In genomic region chr3:45762647-45763330, GRCh38 we compare ENCODE assay signal across 19 cellular contexts. TPM values are rescaled to one million over a fixed set of nuclear protein-coding genes. Genes with fewer than 3 reads are reported as not detected.
DNase-seq lines count a peak whose midpoint lies in the region; TF ChIP-seq lines count a peak whose summit lies in the region.
"Had no signal": no experiment of that assay in that cellular context is flagged by ENCODE, and none has a peak within 500 bp of the region (broad histone marks: within the 10 kb centered on the region; RNA-seq: fewer than 3 reads in every experiment).

No MANE protein-coding gene starts in this region.

- WGBS in endodermal cell (ENCODE audit: insufficient coverage in 1 of 2, insufficient read length in 1 of 2), 2 experiments = 88 to 90% methylated on average over 13 to 19 of the region's 19 CpGs
- WGBS in neuronal stem cell (ENCODE audit: extremely low coverage in 2 of 2, insufficient read length in 2 of 2, insufficient replicate concordance in 1 of 2), 2 donors = no CpG with 5 or more reads among the region's 19 CpGs

- H3K9ac ChIP-seq in endodermal cell (ENCODE audit: extremely low read depth, low read length, poor library complexity, severe bottlenecking) = no peak overlapping the region
- no peak overlapping the region for H3K9ac ChIP-seq in neuronal stem cell (ENCODE audit: low read depth, low read length, poor library complexity)
- H3K9ac ChIP-seq: BLaER1 had no signal

- H3K79me1 ChIP-seq in neuronal stem cell (ENCODE audit: low read depth, low read length) = no peaks in the 10 kb centered on the region

- H2BK15ac ChIP-seq in neuronal stem cell (ENCODE audit: low read length) = no peak overlapping the region

- no peak overlapping the region for H2AFZ ChIP-seq in neuronal stem cell (ENCODE audit: low read length)

- H3K27me3 ChIP-seq in right atrium auricular region = no peaks in the 10 kb centered on the region
- no peaks in the 10 kb centered on the region for H3K27me3 ChIP-seq in endodermal cell (ENCODE audit: control insufficient read depth, insufficient read depth, low read length, poor library complexity, severe bottlenecking)
- H3K27me3 ChIP-seq in neuronal stem cell (ENCODE audit: control insufficient read depth in 3 of 3, insufficient read depth in 3 of 3, low read depth in 1 of 3, low read length in 3 of 3) = peaks cover 0 to 5% (median 0%) of the 10 kb centered on the region in 3 experiments
- H3K27me3 ChIP-seq: BLaER1 had no signal

- H4K8ac ChIP-seq in neuronal stem cell (ENCODE audit: low read depth, low read length) = no peak overlapping the region

- H2BK5ac ChIP-seq in neuronal stem cell (ENCODE audit: low read length) = no peak overlapping the region

- no peaks in the 10 kb centered on the region for H3K36me3 ChIP-seq in right atrium auricular region
- no peaks in the 10 kb centered on the region for H3K36me3 ChIP-seq in endodermal cell (ENCODE audit: control insufficient read depth, insufficient read depth, low read length)
- H3K36me3 ChIP-seq in neuronal stem cell (replicated peaks in 1 of 2; ENCODE audit: control insufficient read depth in 2 of 2, insufficient read depth in 2 of 2, low read length in 2 of 2) = no peaks in the 10 kb centered on the region
- H3K36me3 ChIP-seq: BLaER1 had no signal

- intact Hi-C loops in cardiac septum (cut with DNase I) = loop anchor here (5.0 kb wide), 3 partner anchors 70 to 165 kb away; no protein-coding TSS in a partner anchor
- intact Hi-C loops in activated T-helper 1 cell treated with anti-CD3 and anti-CD28 coated beads, Interleukin-12 subunit alpha, Interleukin-12 subunit beta, Interleukin-2, Interleukin-4 antibody, amounts not matched to agents 30 ng/mL and 10 ng/mL and 1 ng/mL, durations not matched to agents 14 hours and 24 hours and 36 hours (cut with micrococcal nuclease) = no loop called here

- H3K4me3 Mint-ChIP-seq in endodermal cell (no peak overlapping the region), progenitor cell of endocrine pancreas (ENCODE audit: low read depth) (no peak overlapping the region)
- no peak overlapping the region for H3K4me3 Mint-ChIP-seq in activated T-helper 1 cell treated with anti-CD3 and anti-CD28 coated beads, Interleukin-12 subunit alpha, Interleukin-12 subunit beta, Interleukin-2, Interleukin-4 antibody, amounts not matched to agents 30 ng/mL and 10 ng/mL and 1 ng/mL, durations not matched to agents 14 hours and 24 hours and 36 hours
- no peak overlapping the region for H3K4me3 Mint-ChIP-seq in activated CD4-positive, alpha-beta memory T cell treated with anti-CD3 and anti-CD28 coated beads, Interleukin-2, amount 10 ng/mL, durations not matched to agents 7 days and 5 days
- H3K4me3 Mint-ChIP-seq: CD8-positive, alpha-beta memory T cell; GM23338 had no signal

- no peak overlapping the region for H4K91ac ChIP-seq in neuronal stem cell (ENCODE audit: low read depth, low read length, poor library complexity)

- TF ChIP-seq CTCF in right atrium auricular region (IDR thresholded peaks at IDR 0.05) = no peak
- TF ChIP-seq CTCF in endodermal cell (conservative IDR thresholded peaks at IDR 0.05) = no peak
- TF ChIP-seq CTCF in progenitor cell of endocrine pancreas (IDR thresholded peaks at IDR 0.05; ENCODE audit: unreplicated experiment) = no peak

- POLR2A ChIA-PET in activated CD4-positive, alpha-beta memory T cell treated with anti-CD3 and anti-CD28 coated beads, Interleukin-2, amount 10 ng/mL, durations not matched to agents 7 days and 5 days (lab: Charles Lee) = no interaction called here

- H3K23ac ChIP-seq in neuronal stem cell (ENCODE audit: low read depth, low read length, poor library complexity) = peak overlapping the region; percentile 11

- no peaks in the 10 kb centered on the region for H3K27me3 Mint-ChIP-seq in endodermal cell (ENCODE audit: insufficient read depth)
- peaks cover 12% of the 10 kb centered on the region for H3K27me3 Mint-ChIP-seq in activated T-helper 1 cell treated with anti-CD3 and anti-CD28 coated beads, Interleukin-12 subunit alpha, Interleukin-12 subunit beta, Interleukin-2, Interleukin-4 antibody, amounts not matched to agents 30 ng/mL and 10 ng/mL and 1 ng/mL, durations not matched to agents 14 hours and 24 hours and 36 hours (ENCODE audit: insufficient read depth)
- peaks cover 16% of the 10 kb centered on the region for H3K27me3 Mint-ChIP-seq in activated CD4-positive, alpha-beta memory T cell treated with anti-CD3 and anti-CD28 coated beads, Interleukin-2, amount 10 ng/mL, durations not matched to agents 7 days and 5 days
- peaks cover 8% of the 10 kb centered on the region for H3K27me3 Mint-ChIP-seq in progenitor cell of endocrine pancreas

- H3K14ac ChIP-seq in neuronal stem cell (ENCODE audit: low read length) = peak overlapping the region; percentile 12

- peaks cover 0 to 8% of the 10 kb centered on the region in 2 donors for H3K9me3 ChIP-seq in right atrium auricular region
- peaks cover 14% of the 10 kb centered on the region for H3K9me3 ChIP-seq in endodermal cell (ENCODE audit: control insufficient read depth, low read length)
- peaks cover 2 to 3% of the 10 kb centered on the region in 2 donors for H3K9me3 ChIP-seq in neuronal stem cell (replicated peaks in 1 of 2; ENCODE audit: control insufficient read depth in 2 of 2, insufficient read depth in 1 of 2, low read depth in 1 of 2, low read length in 2 of 2)
- H3K9me3 ChIP-seq: Caco-2 had no signal

- no peak overlapping the region for H2BK12ac ChIP-seq in neuronal stem cell (ENCODE audit: low read length)

- H2BK120ac ChIP-seq in neuronal stem cell (ENCODE audit: low read depth, low read length) = no peak overlapping the region

- H2AK5ac ChIP-seq in neuronal stem cell (ENCODE audit: low read depth, low read length) = no peak overlapping the region

- H3K27ac ChIP-seq in right atrium auricular region = no peak overlapping the region
- no peak overlapping the region for H3K27ac ChIP-seq in endodermal cell (ENCODE audit: low read depth, low read length)
- H3K27ac ChIP-seq in neuronal stem cell (replicated peaks; ENCODE audit: low read length) = no peak overlapping the region
- H3K27ac ChIP-seq: 22Rv1, BLaER1, HL-60 had no signal

- H3K4me1 Mint-ChIP-seq in endodermal cell (peaks cover 8% of the 10 kb centered on the region), progenitor cell of endocrine pancreas (ENCODE audit: low read depth) (peaks cover 1% of the 10 kb centered on the region)
- H3K4me1 Mint-ChIP-seq in activated T-helper 1 cell treated with anti-CD3 and anti-CD28 coated beads, Interleukin-12 subunit alpha, Interleukin-12 subunit beta, Interleukin-2, Interleukin-4 antibody, amounts not matched to agents 30 ng/mL and 10 ng/mL and 1 ng/mL, durations not matched to agents 14 hours and 24 hours and 36 hours (ENCODE audit: low read depth) = no peaks in the 10 kb centered on the region
- H3K4me1 Mint-ChIP-seq in activated CD4-positive, alpha-beta memory T cell treated with anti-CD3 and anti-CD28 coated beads, Interleukin-2, amount 10 ng/mL, durations not matched to agents 7 days and 5 days = no peaks in the 10 kb centered on the region

- no peak overlapping the region for H3K4ac ChIP-seq in neuronal stem cell (ENCODE audit: low read length)

- CTCF ChIA-PET in activated CD4-positive, alpha-beta memory T cell treated with anti-CD3 and anti-CD28 coated beads, Interleukin-2, amount 10 ng/mL, durations not matched to agents 7 days and 5 days (lab: Charles Lee) = interaction anchor here (0.9 to 5.1 kb wide), 8 partner anchors 65 to 316 kb away, joined by 3 to 60 read pairs (median 5); partner anchors contain the start of gene CXCR6

- H3K4me1 ChIP-seq in right atrium auricular region (no peaks in the 10 kb centered on the region), endodermal cell (ENCODE audit: control insufficient read depth, insufficient read depth, low read length) (no peaks in the 10 kb centered on the region), neuronal stem cell (ENCODE audit: control insufficient read depth in 2 of 2, insufficient read depth in 1 of 2, low read depth in 1 of 2, low read length in 2 of 2) (no peaks in the 10 kb centered on the region)

- DNase-seq in right atrium auricular region (ENCODE audit: low spot score) = peak; percentile 56
- DNase-seq in cardiac septum (ENCODE audit: low spot score) = no peak
- DNase-seq in endodermal cell = peak; percentile 43
- no peak for DNase-seq in neuronal stem cell (ENCODE audit: low spot score)
- DNase-seq in activated T-helper 1 cell treated with anti-CD3 and anti-CD28 coated beads, Interleukin-12 subunit alpha, Interleukin-12 subunit beta, Interleukin-2, Interleukin-4 antibody, amounts not matched to agents 30 ng/mL and 10 ng/mL and 1 ng/mL, durations not matched to agents 14 hours and 24 hours and 36 hours (ENCODE audit: low spot score) = no peak
- DNase-seq in NCI-H2081 (lab: John Stamatoyannopoulos, UW) = no peak
- no peak for DNase-seq in activated CD4-positive, alpha-beta memory T cell treated with anti-CD3 and anti-CD28 coated beads, Interleukin-2, amount 10 ng/mL, durations not matched to agents 7 days and 5 days
- no peak for DNase-seq in progenitor cell of endocrine pancreas (ENCODE audit: low spot score, unreplicated experiment)
- DNase-seq: AML-193; Caco-2; CD8-positive, alpha-beta memory T cell; GF-D8; H7; IMR-90 had no signal

- H3K36me3 Mint-ChIP-seq in endodermal cell (ENCODE audit: low read depth) (no peaks in the 10 kb centered on the region), progenitor cell of endocrine pancreas (ENCODE audit: insufficient read depth) (no peaks in the 10 kb centered on the region)
- no peaks in the 10 kb centered on the region for H3K36me3 Mint-ChIP-seq in activated T-helper 1 cell treated with anti-CD3 and anti-CD28 coated beads, Interleukin-12 subunit alpha, Interleukin-12 subunit beta, Interleukin-2, Interleukin-4 antibody, amounts not matched to agents 30 ng/mL and 10 ng/mL and 1 ng/mL, durations not matched to agents 14 hours and 24 hours and 36 hours (ENCODE audit: low read depth)
- no peaks in the 10 kb centered on the region for H3K36me3 Mint-ChIP-seq in activated CD4-positive, alpha-beta memory T cell treated with anti-CD3 and anti-CD28 coated beads, Interleukin-2, amount 10 ng/mL, durations not matched to agents 7 days and 5 days (ENCODE audit: low read depth)
- H3K36me3 Mint-ChIP-seq: CD8-positive, alpha-beta memory T cell had no signal

- H3K18ac ChIP-seq in neuronal stem cell (ENCODE audit: low read length) = peak overlapping the region; percentile 15

- H3K27ac Mint-ChIP-seq in endodermal cell (no peak overlapping the region), progenitor cell of endocrine pancreas (no peak overlapping the region)
- H3K27ac Mint-ChIP-seq in activated T-helper 1 cell treated with anti-CD3 and anti-CD28 coated beads, Interleukin-12 subunit alpha, Interleukin-12 subunit beta, Interleukin-2, Interleukin-4 antibody, amounts not matched to agents 30 ng/mL and 10 ng/mL and 1 ng/mL, durations not matched to agents 14 hours and 24 hours and 36 hours = no peak overlapping the region
- H3K27ac Mint-ChIP-seq in activated CD4-positive, alpha-beta memory T cell treated with anti-CD3 and anti-CD28 coated beads, Interleukin-2, amount 10 ng/mL, durations not matched to agents 7 days and 5 days = no peak overlapping the region
- H3K27ac Mint-ChIP-seq: CD8-positive, alpha-beta memory T cell; GM23338 had no signal

- peaks cover 12% of the 10 kb centered on the region for H3K9me3 Mint-ChIP-seq in endodermal cell
- peaks cover 8% of the 10 kb centered on the region for H3K9me3 Mint-ChIP-seq in activated T-helper 1 cell treated with anti-CD3 and anti-CD28 coated beads, Interleukin-12 subunit alpha, Interleukin-12 subunit beta, Interleukin-2, Interleukin-4 antibody, amounts not matched to agents 30 ng/mL and 10 ng/mL and 1 ng/mL, durations not matched to agents 14 hours and 24 hours and 36 hours
- no peaks in the 10 kb centered on the region for H3K9me3 Mint-ChIP-seq in activated CD4-positive, alpha-beta memory T cell treated with anti-CD3 and anti-CD28 coated beads, Interleukin-2, amount 10 ng/mL, durations not matched to agents 7 days and 5 days
- H3K9me3 Mint-ChIP-seq in progenitor cell of endocrine pancreas (ENCODE audit: low read depth) = peaks cover 6% of the 10 kb centered on the region

- H3K4me3 ChIP-seq in right atrium auricular region (no peak overlapping the region), endodermal cell (ENCODE audit: low read length) (no peak overlapping the region), neuronal stem cell (ENCODE audit: low read length in 2 of 2) (no peak overlapping the region)
- H3K4me3 ChIP-seq: BLaER1, GM23338 had no signal

- no peak overlapping the region for H3K4me2 ChIP-seq in neuronal stem cell (ENCODE audit: insufficient read depth, low read length, poor library complexity, severe bottlenecking)
- H3K4me2 ChIP-seq: BLaER1, GM23338 had no signal

RNA-seq across cellular contexts. Expression of gene SLC6A20, which starts 33.5 kb away (rescaled TPM):
- total RNA-seq in right atrium auricular region (not detected), cardiac septum (not detected), endodermal cell (1 to 10 TPM in 1 of 2 donors, under 1 TPM in 1; 0.29 to 1.5 TPM), progenitor cell of endocrine pancreas (not detected in 2 replicates)
- 0.18 TPM for polyA plus RNA-seq in endodermal cell (2013, experiment 1 of 2)
- 0.46 TPM for polyA plus RNA-seq in endodermal cell (2013, experiment 2 of 2)
- polyA plus RNA-seq in neuronal stem cell (2013, experiment 1 of 2) = not detected
- not detected for polyA plus RNA-seq in neuronal stem cell (2013, experiment 2 of 2)
- not detected in 2 replicates for total RNA-seq in activated T-helper 1 cell treated with anti-CD3 and anti-CD28 coated beads, Interleukin-12 subunit alpha, Interleukin-12 subunit beta, Interleukin-2, Interleukin-4 antibody, amounts not matched to agents 30 ng/mL and 10 ng/mL and 1 ng/mL, durations not matched to agents 14 hours and 24 hours and 36 hours
- not detected for total RNA-seq in activated CD4-positive, alpha-beta memory T cell treated with anti-CD3 and anti-CD28 coated beads, Interleukin-2, amount 10 ng/mL, durations not matched to agents 7 days and 5 days
- total RNA-seq: A673; CD8-positive, alpha-beta memory T cell; IMR-90 had no signal
- polyA plus RNA-seq: CD8-positive, alpha-beta memory T cell; IMR-90 had no signal

Comparison
In these comparisons a context has a peak if more than half of its experiments do, and no peak if none do; other contexts are left out.
1. DNase-seq: peak in right atrium auricular region (single experiment) and endodermal cell (single experiment); none in cardiac septum (single experiment), neuronal stem cell (single experiment), activated T-helper 1 cell treated with anti-CD3 and anti-CD28 coated beads, Interleukin-12 subunit alpha, Interleukin-12 subunit beta, Interleukin-2, Interleukin-4 antibody, amounts not matched to agents 30 ng/mL and 10 ng/mL and 1 ng/mL, durations not matched to agents 14 hours and 24 hours and 36 hours (single experiment), NCI-H2081 (0 of 2), activated CD4-positive, alpha-beta memory T cell treated with anti-CD3 and anti-CD28 coated beads, Interleukin-2, amount 10 ng/mL, durations not matched to agents 7 days and 5 days (single experiment) and progenitor cell of endocrine pancreas (single experiment).